15 cellular contexts compared by ENCODE assay signal in the genomic region with DNA sequence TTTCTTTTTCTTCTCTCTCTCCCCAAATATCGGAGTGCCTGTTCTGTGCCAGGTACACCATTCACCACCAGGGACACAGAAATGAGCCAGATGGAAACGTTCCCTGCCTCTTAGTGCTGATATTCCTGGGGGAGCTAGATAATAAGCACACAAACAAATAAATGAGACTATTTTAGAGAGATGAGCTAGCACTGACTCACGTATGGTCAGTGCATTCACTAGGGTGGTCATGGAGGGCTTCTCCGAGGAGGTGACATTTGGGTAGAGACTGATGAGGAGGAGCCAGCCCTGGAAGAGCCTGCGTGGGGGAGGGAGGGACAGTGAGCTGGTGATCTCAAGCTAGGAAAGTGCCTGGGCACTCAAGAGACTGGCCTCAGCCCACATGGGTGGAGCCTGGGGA.
"Had no signal": no experiment of that assay in that cellular context is flagged by ENCODE, and none has a peak within 500 bp of the region (broad histone marks: within the 10 kb centered on the region; RNA-seq: fewer than 3 reads in every experiment).

No MANE protein-coding gene starts in this region.

- ATAC-seq: left lobe of liver; stimulated activated naive B cell treated with anti-CD40 and anti-IgM and Interleukin-4, amounts not matched to agents 10 μg/mL and 1 μg/mL and 100 μg/mL, for 72 hours had no signal

- H3K4me1 Mint-ChIP-seq: activated CD4-positive, alpha-beta T cell treated with anti-CD3 and anti-CD28 coated beads, Interleukin-2, amount 10 ng/mL, durations not matched to agents 7 days and 5 days had no signal

- H3K9me3 ChIP-seq: colonic mucosa, neutrophil, thyroid gland, uterus had no signal

- H3K27me3 ChIP-seq: cardiac muscle cell, colonic mucosa, thyroid gland, uterus had no signal

- H3K27ac ChIP-seq: cardiac muscle cell, colonic mucosa, neutrophil, thyroid gland had no signal

- H3K36me3 Mint-ChIP-seq: stimulated activated naive B cell treated with anti-CD40 and anti-IgM and Interleukin-4, amounts not matched to agents 10 μg/mL and 1 μg/mL and 100 μg/mL, for 72 hours had no signal

- FAIRE-seq: endometrium, keratinocyte had no signal

- DNase-seq: activated CD4-positive, alpha-beta T cell treated with anti-CD3 and anti-CD28 coated beads, Interleukin-2, amount 10 ng/mL, durations not matched to agents 7 days and 5 days; activated CD4-positive, CD25-positive, alpha-beta regulatory T cell; activated naive CD4-positive, alpha-beta T cell; colonic mucosa; naive B cell; retina; stimulated activated CD4-positive, alpha-beta T cell treated with anti-CD3 and anti-CD28 coated beads, Interleukin-2, amount 100 ng/mL, for 48 hours; stimulated activated naive B cell treated with anti-CD40 and anti-IgM and Interleukin-4, amounts not matched to agents 10 μg/mL and 1 μg/mL and 100 μg/mL, for 72 hours; thyroid gland had no signal

- H3K27ac Mint-ChIP-seq: activated CD4-positive, alpha-beta T cell treated with anti-CD3 and anti-CD28 coated beads, Interleukin-2, amount 10 ng/mL, durations not matched to agents 7 days and 5 days; naive B cell; stimulated activated naive B cell treated with anti-CD40 and anti-IgM and Interleukin-4, amounts not matched to agents 10 μg/mL and 1 μg/mL and 100 μg/mL, for 72 hours had no signal

- H3K4me3 ChIP-seq: cardiac muscle cell, colonic mucosa, thyroid gland, uterus had no signal

- H3K4me3 Mint-ChIP-seq: activated CD4-positive, alpha-beta T cell treated with anti-CD3 and anti-CD28 coated beads, Interleukin-2, amount 10 ng/mL, durations not matched to agents 7 days and 5 days; stimulated activated naive B cell treated with anti-CD40 and anti-IgM and Interleukin-4, amounts not matched to agents 10 μg/mL and 1 μg/mL and 100 μg/mL, for 72 hours had no signal

- H3K36me3 ChIP-seq: cardiac muscle cell, colonic mucosa, neutrophil, thyroid gland, uterus had no signal

- H3K4me1 ChIP-seq: colonic mucosa, thyroid gland, uterus had no signal
